ENCODE assay signal across 9 cellular contexts in genomic region chr10:26486985-26487850, GRCh38. TPM values are rescaled to one million over a fixed set of nuclear protein-coding genes. Genes with fewer than 3 reads are reported as not detected.
DNase-seq lines count a peak whose midpoint lies in the region; ATAC-seq, FAIRE-seq and TF ChIP-seq lines count a peak whose summit lies in the region.
"Had no signal": no experiment of that assay in that cellular context is flagged by ENCODE, and none has a peak within 500 bp of the region (broad histone marks: within the 10 kb centered on the region; RNA-seq: fewer than 3 reads in every experiment).

No MANE protein-coding gene starts in this region.

- H4K20me1 ChIP-seq in K562 (replicated peaks; ENCODE audit: control insufficient read depth, insufficient read depth, low read length), result no peaks in the 10 kb centered on the region

- POLR2A ChIA-PET in K562 (lab: Yijun Ruan, JAX), result no interaction called here

- no peaks in the 10 kb centered on the region for H3K9me3 ChIP-seq in T-helper 17 cell (ENCODE audit: control insufficient read depth, low read length, poor library complexity, severe bottlenecking)
- no peaks in the 10 kb centered on the region for H3K9me3 ChIP-seq in K562 (replicated peaks; ENCODE audit: control insufficient read depth, insufficient read depth, low read depth, low read length)
- no peaks in the 10 kb centered on the region for H3K9me3 ChIP-seq in muscle layer of colon (ENCODE audit: low read length)

- no peaks in the 10 kb centered on the region for H3K27me3 Mint-ChIP-seq in T-helper 17 cell

- ATAC-seq in GM18858 (IDR thresholded peaks at IDR 0.05; ENCODE audit: unreplicated experiment) (peak; percentile 87), HG03025 (IDR thresholded peaks at IDR 0.05; ENCODE audit: low FRiP score, unreplicated experiment) (peak; percentile 52), T-helper 17 cell (peak; percentile 87), K562 (no peak)

- peak in 2 of 3 donors; percentile 27 to 47 for DNase-seq in T-helper 17 cell
- no peak for DNase-seq in K562 (ENCODE audit: extremely low read depth in 1 of 4, low spot score in 3 of 4)
- no peak for DNase-seq in D341Med (ENCODE audit: low spot score)
- no peak for DNase-seq in occipital lobe (lab: John Stamatoyannopoulos, UW)

- FAIRE-seq in K562 (lab: Jason Lieb, UNC), result no peak

- no peaks in the 10 kb centered on the region for H3K9me1 ChIP-seq in K562 (ENCODE audit: control insufficient read depth, insufficient read depth, low read length)

- no peak for TF ChIP-seq POLR2A in K562 (conservative IDR thresholded peaks at IDR 0.05)

- H3K4me3 Mint-ChIP-seq in T-helper 17 cell, result peak overlapping the region; percentile 89

- TF ChIP-seq RAD21 in K562 (CRISPR knock-in tag; conservative IDR thresholded peaks at IDR 0.05 in 1 of 2, IDR thresholded peaks at IDR 0.05 in 1 of 2), result no peak

- H3K27me3 ChIP-seq in K562 (ENCODE audit: control insufficient read depth in 2 of 2, insufficient read depth in 2 of 2, low read length in 2 of 2), result 0 out of 5 replicates have a peak, but pooled peaks cover 0 to 3% of the 10 kb centered on the region in 2 experiments
- no peaks in the 10 kb centered on the region for H3K27me3 ChIP-seq in muscle layer of colon (ENCODE audit: control insufficient read depth in 1 of 2, insufficient read depth in 2 of 2, low read length in 2 of 2)

- peaks cover 14% of the 10 kb centered on the region for H3K36me3 Mint-ChIP-seq in T-helper 17 cell (ENCODE audit: low read depth)

- H3K4me1 Mint-ChIP-seq in T-helper 17 cell, result peaks cover 46% of the 10 kb centered on the region

- H3K36me3 ChIP-seq in K562 (ENCODE audit: control insufficient read depth, insufficient read depth, low read length) (no peaks in the 10 kb centered on the region), muscle layer of colon (ENCODE audit: insufficient read depth, low read length) (no peaks in the 10 kb centered on the region)
- H3K36me3 ChIP-seq: cardiac muscle cell had no signal

- no peak for TF ChIP-seq EP300 in K562 (IDR thresholded peaks at IDR 0.05; ENCODE audit: low read length)

- H3K4me2 ChIP-seq in K562 (ENCODE audit: insufficient read depth, low read length), result no peak overlapping the region

- intact Hi-C loops in K562 (cut with micrococcal nuclease), result no loop called here

- peak overlapping the region; percentile 100 for H3K27ac Mint-ChIP-seq in T-helper 17 cell

- TF ChIP-seq CTCF in K562 (IDR thresholded peaks at IDR 0.05 in 2 of 3, conservative IDR thresholded peaks at IDR 0.05 in 1 of 3; ENCODE audit: insufficient read depth in 2 of 3, low read depth in 1 of 3, low read length in 3 of 3), result no peak

- H3K9ac ChIP-seq in K562 (ENCODE audit: insufficient read depth in 1 of 2, low read depth in 2 of 2, low read length in 2 of 2) (no peak overlapping the region), muscle layer of colon (ENCODE audit: low read length) (no peak overlapping the region)

- no peak overlapping the region for H3K27ac ChIP-seq in K562 (ENCODE audit: extremely low read depth, low read depth, low read length)
- peak overlapping the region; percentile 17 for H3K27ac ChIP-seq in muscle layer of colon (ENCODE audit: low read depth, low read length)
- peak overlapping the region; percentile 10 for H3K27ac ChIP-seq in temporal lobe (ENCODE audit: low read depth, low read length)
- H3K27ac ChIP-seq: cardiac muscle cell had no signal

- under 1% methylated on average over 11 of the region's 11 CpGs for WGBS in K562 (ENCODE audit: insufficient coverage, low coverage, missing lambda C conversion rate)

- H3K4me3 ChIP-seq in K562 (no peak overlapping the region), muscle layer of colon (ENCODE audit: low read depth in 1 of 2, low read length in 2 of 2) (no peak overlapping the region)
- H3K4me3 ChIP-seq: cardiac muscle cell had no signal

- H3K79me2 ChIP-seq in K562 (ENCODE audit: control insufficient read depth, insufficient read depth, low read length), result no peaks in the 10 kb centered on the region

- in situ Hi-C loops in K562 (cut with MboI), result no loop called here

- CTCF ChIA-PET in K562 (lab: Yijun Ruan, JAX; ENCODE audit: low intra/inter-chr PET ratio), result no interaction called here

- BruUV-seq in K562 (replicated peaks; lab: Mats Ljungman, UMichigan), result no TSS peak

- H3K4me1 ChIP-seq in K562 (replicated peaks in 1 of 2; ENCODE audit: control insufficient read depth in 2 of 2, insufficient read depth in 2 of 2, low read length in 2 of 2), result no peaks in the 10 kb centered on the region
- H3K4me1 ChIP-seq in muscle layer of colon (ENCODE audit: insufficient read depth, low read length), result peaks cover 9% of the 10 kb centered on the region

- no peak overlapping the region for H2AFZ ChIP-seq in K562 (ENCODE audit: low read depth, low read length)

TF ChIP-seq in K562, 482 proteins besides CTCF, POLR2A, EP300 and RAD21 (continues in another document):
- peak; percentile 34; the same call in 1 of the 2 replicates for TF ChIP-seq FOSL1 (tag; conservative IDR thresholded peaks at IDR 0.05)
- TF ChIP-seq ZNF780A (CRISPR knock-in tag; IDR thresholded peaks at IDR 0.05), result no peak
- no peak for TF ChIP-seq NR3C1 (CRISPR knock-in tag; IDR thresholded peaks at IDR 0.05)

RNA-seq across cellular contexts. Expression of gene APBB1IP, which starts 49.1 kb away (rescaled TPM):
- total RNA-seq in T-helper 17 cell, result 10 to 100 TPM; 73.9 to 77.1 TPM
- total RNA-seq in K562 (2011; cell fraction: chromatin; rRNA removed; ENCODE audit: low replicate concordance), result not detected in 2 replicates
- not detected in 2 replicates for total RNA-seq in K562 (2011; cell fraction: nucleolus; rRNA removed)
- total RNA-seq in K562 (2011; cell fraction: nucleoplasm; rRNA removed), result not detected in 2 replicates
- 0.09 TPM in 1 of 2 replicates, not detected in the other for total RNA-seq in K562 (2014; rRNA removed)
- total RNA-seq in K562 (2014; rRNA removed; fragmentation: Illumina TruSeq; extraction: Trizol), result not detected in 2 replicates
- 0.04 TPM in 1 of 2 replicates, not detected in the other for total RNA-seq in K562 (2015; rRNA removed; fragmentation: Illumina TruSeq; extraction: Trizol)
- 0.11 and 0.22 TPM in 2 replicates for total RNA-seq in K562 (2021)
- polyA plus RNA-seq in K562 (2011; rRNA removed), result 0.06 TPM in 1 of 2 replicates, not detected in the other
- not detected in 2 replicates for polyA plus RNA-seq in K562 (2011; cell fraction: cytosol; rRNA removed)
- polyA plus RNA-seq in K562 (2011; cell fraction: nucleus; rRNA removed), result not detected in 2 replicates
- polyA plus RNA-seq in K562 (2012), result 0.03 and 0.12 TPM in 2 replicates
- 0.06 TPM in 1 of 2 replicates, not detected in the other for polyA plus RNA-seq in K562 (2014; fragmentation: Illumina TruSeq; extraction: Trizol)
- polyA plus RNA-seq in K562 (2014; fragmentation: Nextera tagmentation; extraction: Ambion mirVana), result not detected
- 0.03 TPM in 1 of 2 replicates, not detected in the other for polyA plus RNA-seq in K562 (2014; rRNA removed)
- not detected in 2 replicates for polyA minus RNA-seq in K562 (2011; rRNA and poly(A)+ RNA removed)
- not detected in 2 replicates for polyA minus RNA-seq in K562 (2011; cell fraction: cytosol; rRNA and poly(A)+ RNA removed)
- not detected in 2 replicates for polyA minus RNA-seq in K562 (2011; cell fraction: nucleus; rRNA and poly(A)+ RNA removed)
- 0.98 TPM for total RNA-seq in temporal lobe
- 0.94 TPM for total RNA-seq in occipital lobe
- total RNA-seq: cardiac muscle cell had no signal
- polyA plus RNA-seq: cardiac muscle cell had no signal

Comparison
In these comparisons a context has a peak if more than half of its experiments do, and no peak if none do; other contexts are left out.
1. DNase-seq: peak in T-helper 17 cell (2 of 3); none in K562 (0 of 4), D341Med (single experiment) and occipital lobe (single experiment).
2. RNA of gene APBB1IP, which starts 49.1 kb away (total RNA-seq): 73.9 to 77.1 TPM in T-helper 17 cell; 0.98 TPM in temporal lobe (single experiment), 0.94 TPM in occipital lobe (single experiment) and 0.04 to 0.22 TPM in K562; every median in the first group is over 10 times any median in the second.